Comparison of ENCODE assay signal across 35 cellular contexts in the genomic region with DNA sequence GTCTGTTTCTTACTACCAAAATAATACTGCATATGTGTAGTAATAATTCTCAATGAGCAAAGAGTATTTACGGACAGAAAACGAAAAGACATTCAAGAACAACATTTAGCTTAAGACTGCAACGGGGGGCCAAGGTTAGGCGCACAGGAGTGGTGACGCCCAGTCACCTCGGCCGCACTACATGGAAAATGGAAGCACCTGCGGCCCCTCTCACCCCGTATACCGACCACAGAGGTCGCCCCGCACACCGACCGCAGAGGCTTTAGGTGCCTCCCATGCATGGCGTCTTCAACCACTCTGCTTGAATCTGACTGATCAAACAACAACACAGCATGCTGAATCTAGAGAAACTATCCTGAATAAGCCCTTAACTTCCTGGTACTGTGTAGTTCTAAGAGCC. TPM values are rescaled to one million over a fixed set of nuclear protein-coding genes. Genes with fewer than 3 reads are reported as not detected.
DNase-seq lines count a peak whose midpoint lies in the region; ATAC-seq, FAIRE-seq and TF ChIP-seq lines count a peak whose summit lies in the region.
"Had no signal": no experiment of that assay in that cellular context is flagged by ENCODE, and none has a peak within 500 bp of the region (broad histone marks: within the 10 kb centered on the region; RNA-seq: fewer than 3 reads in every experiment).

No MANE protein-coding gene starts in this region.

- DNase-seq in kidney (peak; percentile 46), lower lobe of right lung (peak; percentile 32), mesenchymal stem cell (no peak)
- DNase-seq in stimulated activated CD4-positive, alpha-beta T cell treated with anti-CD3 and anti-CD28 coated beads, Interleukin-4, amount 100 ng/mL, for 4 hours, result no peak
- no peak for DNase-seq in effector memory CD8-positive, alpha-beta T cell
- DNase-seq: 8988T; ACHN; AML-193; BE2C; C1 segment of cervical spinal cord; Caco-2; Calu3; CD4-positive, alpha-beta memory T cell; CD4-positive, alpha-beta T cell; CD4-positive, CD25-positive, alpha-beta regulatory T cell; CD8-positive, alpha-beta memory T cell; CD8-positive, alpha-beta T cell; COR-L47; DMS 273 treated with DMSO at 0.1 percent for 48 hours; DMS153; DMS53; DMS79; DMS79 treated with DMSO at 0.1 percent for 48 hours; DND-41; EL had no signal

- H2BK120ac ChIP-seq in mesenchymal stem cell (ENCODE audit: low read depth, low read length), result no peak overlapping the region

- H3K4me3 ChIP-seq in kidney (ENCODE audit: low read length in 2 of 2) (no peak overlapping the region), lower lobe of right lung (no peak overlapping the region), mesenchymal stem cell (ENCODE audit: insufficient read depth in 1 of 2, low read depth in 1 of 2, low read length in 2 of 2) (no peak overlapping the region)
- H3K4me3 ChIP-seq: A549; BLaER1; BLaER1 treated with 17β-estradiol and CSF1 and Interleukin-3, amounts not matched to agents 10 nM and 100 nM had no signal

- peak overlapping the region; percentile 37 for H4K91ac ChIP-seq in mesenchymal stem cell (ENCODE audit: low read length)

- WGBS in mesenchymal stem cell, result 98% methylated on average over 15 of the region's 15 CpGs

- no peak for FAIRE-seq in kidney (lab: Jason Lieb, UNC)
- FAIRE-seq: A204.1, A549, D721Med had no signal

- no peak overlapping the region for H2BK5ac ChIP-seq in mesenchymal stem cell (ENCODE audit: low read depth, low read length, poor library complexity, severe bottlenecking)

- H2BK12ac ChIP-seq in mesenchymal stem cell (ENCODE audit: low read length in 2 of 2), result no peak overlapping the region

- intact Hi-C loops in kidney (cut with DNase I) (no loop called here), lower lobe of right lung (cut with DNase I) (no loop called here)

- no peak overlapping the region for H3K4me2 ChIP-seq in mesenchymal stem cell (ENCODE audit: low read length, poor library complexity, severe bottlenecking)
- H3K4me2 ChIP-seq: A549; BLaER1; BLaER1 treated with 17β-estradiol and CSF1 and Interleukin-3, amounts not matched to agents 10 nM and 100 nM had no signal

- H3K4ac ChIP-seq in mesenchymal stem cell (ENCODE audit: low read depth in 1 of 2, low read length in 2 of 2), result no peak overlapping the region

- H3K4me1 ChIP-seq in kidney (ENCODE audit: control insufficient read depth in 1 of 2, insufficient read depth in 1 of 2, low read depth in 1 of 2, low read length in 2 of 2) (no peaks in the 10 kb centered on the region), lower lobe of right lung (no peaks in the 10 kb centered on the region), mesenchymal stem cell (ENCODE audit: control insufficient read depth, insufficient read depth, low read depth, low read length) (no peaks in the 10 kb centered on the region)
- H3K4me1 ChIP-seq: A549, BE2C, Caco-2 had no signal

- H2BK15ac ChIP-seq in mesenchymal stem cell (ENCODE audit: low read depth, poor library complexity, severe bottlenecking), result no peak overlapping the region

- no peaks in the 10 kb centered on the region for H3K27me3 Mint-ChIP-seq in effector memory CD8-positive, alpha-beta T cell
- H3K27me3 Mint-ChIP-seq: B cell; CD4-positive, alpha-beta memory T cell; CD4-positive, alpha-beta T cell; CD4-positive, CD25-positive, alpha-beta regulatory T cell; CD8-positive, alpha-beta memory T cell had no signal

- H3K9ac ChIP-seq in kidney (ENCODE audit: low read length in 2 of 2) (no peak overlapping the region), mesenchymal stem cell (ENCODE audit: low read length) (no peak overlapping the region)
- H3K9ac ChIP-seq: BLaER1; BLaER1 treated with 17β-estradiol and CSF1 and Interleukin-3, amounts not matched to agents 10 nM and 100 nM had no signal

- no peak overlapping the region for H2AFZ ChIP-seq in mesenchymal stem cell (ENCODE audit: low read depth, low read length)

- H3K27me3 ChIP-seq in lower lobe of right lung (ENCODE audit: low read depth) (no peaks in the 10 kb centered on the region), mesenchymal stem cell (ENCODE audit: control insufficient read depth in 1 of 2, insufficient read depth in 1 of 2, low read length in 2 of 2) (no peaks in the 10 kb centered on the region)
- H3K27me3 ChIP-seq: BE2C; BLaER1; BLaER1 treated with 17β-estradiol and CSF1 and Interleukin-3, amounts not matched to agents 10 nM and 100 nM had no signal

- no peaks in the 10 kb centered on the region for H3K4me1 Mint-ChIP-seq in effector memory CD8-positive, alpha-beta T cell (ENCODE audit: low read depth in 2 of 2)
- H3K4me1 Mint-ChIP-seq: B cell; CD14-positive monocyte; CD4-positive, alpha-beta memory T cell; CD4-positive, CD25-positive, alpha-beta regulatory T cell; CD8-positive, alpha-beta memory T cell had no signal

- no peak overlapping the region for H4K8ac ChIP-seq in mesenchymal stem cell (ENCODE audit: low read length)

- TF ChIP-seq CTCF in kidney (IDR thresholded peaks at IDR 0.05; ENCODE audit: borderline replicate concordance, extremely low read depth, insufficient read depth), result no peak
- TF ChIP-seq CTCF in lower lobe of right lung (IDR thresholded peaks at IDR 0.05), result no peak

- H3K79me1 ChIP-seq in mesenchymal stem cell (replicated peaks; ENCODE audit: low read length, poor library complexity, severe bottlenecking), result no peaks in the 10 kb centered on the region

- H3K36me3 ChIP-seq in kidney (ENCODE audit: control insufficient read depth in 1 of 2, insufficient read depth in 2 of 2, low read length in 2 of 2), result peaks cover 6 to 16% of the 10 kb centered on the region in 2 donors
- peaks cover 45% of the 10 kb centered on the region for H3K36me3 ChIP-seq in lower lobe of right lung
- peaks cover 45 to 53% of the 10 kb centered on the region in 2 experiments for H3K36me3 ChIP-seq in mesenchymal stem cell (ENCODE audit: control insufficient read depth in 1 of 2, insufficient read depth in 2 of 2, low read depth in 1 of 2, low read length in 2 of 2)

- no peak overlapping the region for H3K27ac Mint-ChIP-seq in effector memory CD8-positive, alpha-beta T cell
- H3K27ac Mint-ChIP-seq: B cell; CD14-positive monocyte; CD4-positive, alpha-beta T cell; CD4-positive, CD25-positive, alpha-beta regulatory T cell; CD8-positive, alpha-beta T cell had no signal

- H3K36me3 Mint-ChIP-seq in effector memory CD8-positive, alpha-beta T cell (ENCODE audit: insufficient read depth), result peaks cover 11% of the 10 kb centered on the region

- H3K23ac ChIP-seq in mesenchymal stem cell (ENCODE audit: low read length in 2 of 2), result no peak overlapping the region

- no peak overlapping the region for H2AK5ac ChIP-seq in mesenchymal stem cell (ENCODE audit: low read length, severe bottlenecking)

- H3K9me3 Mint-ChIP-seq in effector memory CD8-positive, alpha-beta T cell, result no peaks in the 10 kb centered on the region
- H3K9me3 Mint-ChIP-seq: CD14-positive monocyte; CD4-positive, alpha-beta memory T cell; CD4-positive, alpha-beta T cell; CD4-positive, CD25-positive, alpha-beta regulatory T cell; CD8-positive, alpha-beta memory T cell; CD8-positive, alpha-beta T cell had no signal

- H3K4me3 Mint-ChIP-seq in effector memory CD8-positive, alpha-beta T cell, result no peak overlapping the region
- H3K4me3 Mint-ChIP-seq: B cell; CD14-positive monocyte; CD4-positive, alpha-beta memory T cell; CD4-positive, alpha-beta T cell; CD4-positive, CD25-positive, alpha-beta regulatory T cell; CD8-positive, alpha-beta memory T cell; CD8-positive, alpha-beta T cell had no signal

- no peak overlapping the region for H3K14ac ChIP-seq in mesenchymal stem cell (ENCODE audit: low read length in 2 of 2)

- H3K9me3 ChIP-seq in kidney (ENCODE audit: control insufficient read depth in 1 of 2, low read length in 2 of 2), result no peaks in the 10 kb centered on the region
- H3K9me3 ChIP-seq in lower lobe of right lung, result no peaks in the 10 kb centered on the region
- no peaks in the 10 kb centered on the region for H3K9me3 ChIP-seq in mesenchymal stem cell (ENCODE audit: control insufficient read depth, low read length)
- H3K9me3 ChIP-seq: A549; BE2C; BLaER1; BLaER1 treated with 17β-estradiol and CSF1 and Interleukin-3, amounts not matched to agents 10 nM and 100 nM; Caco-2 had no signal

- H3K18ac ChIP-seq in mesenchymal stem cell (ENCODE audit: low read depth in 1 of 2, low read length in 2 of 2), result no peak overlapping the region

- no peak overlapping the region for H3K27ac ChIP-seq in kidney (ENCODE audit: low read depth in 2 of 2, low read length in 2 of 2)
- H3K27ac ChIP-seq in lower lobe of right lung, result no peak overlapping the region
- H3K27ac ChIP-seq in mesenchymal stem cell (ENCODE audit: low read length, poor library complexity, severe bottlenecking), result no peak overlapping the region
- H3K27ac ChIP-seq: 22Rv1; A549; BLaER1; BLaER1 treated with 17β-estradiol and CSF1 and Interleukin-3, amounts not matched to agents 10 nM and 100 nM; C4-2B had no signal

- ATAC-seq in lower lobe of right lung (no peak), HG02610 (IDR thresholded peaks at IDR 0.05; ENCODE audit: unreplicated experiment) (no peak)
- ATAC-seq in effector memory CD8-positive, alpha-beta T cell (replicated peaks), result no peak
- ATAC-seq: A549; CD8-positive, alpha-beta T cell had no signal

RNA-seq across cellular contexts. Expression of a gene that starts 26.4 kb away (rescaled TPM):
- total RNA-seq in kidney, result 79.4 TPM
- 46.7 TPM for polyA plus RNA-seq in kidney (ENCODE audit: insufficient read depth, low read depth, low replicate concordance)
- 63.4 TPM for total RNA-seq in lower lobe of right lung
- 20.2 TPM for polyA plus RNA-seq in mesenchymal stem cell (2013, experiment 1 of 2)
- polyA plus RNA-seq in mesenchymal stem cell (2013, experiment 2 of 2), result 19.0 TPM

RNA-seq across cellular contexts. Expression of a gene that starts 42.6 kb away (rescaled TPM):
- total RNA-seq in kidney, result 85.7 TPM
- 28.8 TPM for polyA plus RNA-seq in kidney (ENCODE audit: insufficient read depth, low read depth, low replicate concordance)
- total RNA-seq in lower lobe of right lung, result 81.9 TPM
- polyA plus RNA-seq in mesenchymal stem cell (2013, experiment 1 of 2), result 217 TPM
- 200 TPM for polyA plus RNA-seq in mesenchymal stem cell (2013, experiment 2 of 2)

Comparison
In these comparisons a context has a peak if more than half of its experiments do, and no peak if none do; other contexts are left out.
1. DNase-seq: peak in kidney (single experiment) and lower lobe of right lung (single experiment); none in mesenchymal stem cell (single experiment), stimulated activated CD4-positive, alpha-beta T cell treated with anti-CD3 and anti-CD28 coated beads, Interleukin-4, amount 100 ng/mL, for 4 hours (0 of 2) and effector memory CD8-positive, alpha-beta T cell (0 of 3).